ENCODE assay signal across 1 cellular context in the genomic region with DNA sequence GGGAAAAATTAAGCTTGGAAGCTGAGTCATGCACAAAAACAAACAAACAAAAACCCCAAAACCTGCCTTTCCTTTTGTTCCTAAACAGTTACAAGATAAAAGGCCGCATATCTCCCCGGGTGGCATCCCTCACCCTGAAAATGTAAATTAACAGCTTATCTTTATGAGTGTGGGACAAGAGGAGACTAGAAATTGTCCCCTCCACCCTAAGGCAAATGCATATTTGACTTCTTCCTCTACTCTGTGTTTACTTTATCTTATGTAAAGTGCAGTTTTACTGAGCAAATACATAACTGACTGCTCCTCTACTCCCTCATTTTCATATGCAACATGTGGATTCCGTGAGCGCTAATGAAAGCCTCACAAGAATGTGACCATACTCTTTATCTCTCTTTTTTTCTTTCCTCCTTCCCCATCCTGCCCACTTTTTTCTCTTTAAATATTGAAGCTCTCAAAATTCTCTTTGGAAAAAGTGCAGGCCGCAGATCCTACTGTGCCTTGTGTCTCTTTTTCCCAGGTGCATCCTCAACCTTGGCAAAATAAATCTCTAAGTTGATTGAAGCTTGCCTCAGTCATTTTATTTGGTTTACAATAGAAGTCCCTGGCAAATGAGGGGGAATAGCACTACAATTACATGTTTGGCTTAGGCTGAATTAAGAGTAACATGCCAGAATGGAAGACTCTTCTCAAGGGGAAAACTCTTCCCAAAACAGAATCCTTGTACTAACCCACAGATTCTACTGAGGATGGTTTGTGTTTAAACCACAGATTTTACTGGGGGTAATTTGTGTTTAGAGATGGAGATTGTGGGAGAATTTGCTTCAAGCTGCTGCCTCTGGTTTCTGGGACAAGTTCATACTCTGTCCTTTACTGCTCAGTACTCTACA.
A peak's percentile ranks its signal among the peaks of the same experiment; 100 is the strongest.
TF ChIP-seq lines count a peak whose summit lies in the region.

No MANE protein-coding gene starts in this region.

TF ChIP-seq in HepG2, 621 proteins besides CTCF, POLR2A, EP300 and RAD21 (continued from another document and continues in another):
- TF ChIP-seq, protein P1, sequence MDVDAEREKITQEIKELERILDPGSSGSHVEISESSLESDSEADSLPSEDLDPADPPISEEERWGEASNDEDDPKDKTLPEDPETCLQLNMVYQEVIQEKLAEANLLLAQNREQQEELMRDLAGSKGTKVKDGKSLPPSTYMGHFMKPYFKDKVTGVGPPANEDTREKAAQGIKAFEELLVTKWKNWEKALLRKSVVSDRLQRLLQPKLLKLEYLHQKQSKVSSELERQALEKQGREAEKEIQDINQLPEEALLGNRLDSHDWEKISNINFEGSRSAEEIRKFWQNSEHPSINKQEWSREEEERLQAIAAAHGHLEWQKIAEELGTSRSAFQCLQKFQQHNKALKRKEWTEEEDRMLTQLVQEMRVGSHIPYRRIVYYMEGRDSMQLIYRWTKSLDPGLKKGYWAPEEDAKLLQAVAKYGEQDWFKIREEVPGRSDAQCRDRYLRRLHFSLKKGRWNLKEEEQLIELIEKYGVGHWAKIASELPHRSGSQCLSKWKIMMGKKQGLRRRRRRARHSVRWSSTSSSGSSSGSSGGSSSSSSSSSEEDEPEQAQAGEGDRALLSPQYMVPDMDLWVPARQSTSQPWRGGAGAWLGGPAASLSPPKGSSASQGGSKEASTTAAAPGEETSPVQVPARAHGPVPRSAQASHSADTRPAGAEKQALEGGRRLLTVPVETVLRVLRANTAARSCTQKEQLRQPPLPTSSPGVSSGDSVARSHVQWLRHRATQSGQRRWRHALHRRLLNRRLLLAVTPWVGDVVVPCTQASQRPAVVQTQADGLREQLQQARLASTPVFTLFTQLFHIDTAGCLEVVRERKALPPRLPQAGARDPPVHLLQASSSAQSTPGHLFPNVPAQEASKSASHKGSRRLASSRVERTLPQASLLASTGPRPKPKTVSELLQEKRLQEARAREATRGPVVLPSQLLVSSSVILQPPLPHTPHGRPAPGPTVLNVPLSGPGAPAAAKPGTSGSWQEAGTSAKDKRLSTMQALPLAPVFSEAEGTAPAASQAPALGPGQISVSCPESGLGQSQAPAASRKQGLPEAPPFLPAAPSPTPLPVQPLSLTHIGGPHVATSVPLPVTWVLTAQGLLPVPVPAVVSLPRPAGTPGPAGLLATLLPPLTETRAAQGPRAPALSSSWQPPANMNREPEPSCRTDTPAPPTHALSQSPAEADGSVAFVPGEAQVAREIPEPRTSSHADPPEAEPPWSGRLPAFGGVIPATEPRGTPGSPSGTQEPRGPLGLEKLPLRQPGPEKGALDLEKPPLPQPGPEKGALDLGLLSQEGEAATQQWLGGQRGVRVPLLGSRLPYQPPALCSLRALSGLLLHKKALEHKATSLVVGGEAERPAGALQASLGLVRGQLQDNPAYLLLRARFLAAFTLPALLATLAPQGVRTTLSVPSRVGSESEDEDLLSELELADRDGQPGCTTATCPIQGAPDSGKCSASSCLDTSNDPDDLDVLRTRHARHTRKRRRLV (CRISPR knock-in tag; IDR thresholded peaks at IDR 0.05): peak; percentile 41; the same call in 1 of the 2 replicates
- TF ChIP-seq, protein P2, sequence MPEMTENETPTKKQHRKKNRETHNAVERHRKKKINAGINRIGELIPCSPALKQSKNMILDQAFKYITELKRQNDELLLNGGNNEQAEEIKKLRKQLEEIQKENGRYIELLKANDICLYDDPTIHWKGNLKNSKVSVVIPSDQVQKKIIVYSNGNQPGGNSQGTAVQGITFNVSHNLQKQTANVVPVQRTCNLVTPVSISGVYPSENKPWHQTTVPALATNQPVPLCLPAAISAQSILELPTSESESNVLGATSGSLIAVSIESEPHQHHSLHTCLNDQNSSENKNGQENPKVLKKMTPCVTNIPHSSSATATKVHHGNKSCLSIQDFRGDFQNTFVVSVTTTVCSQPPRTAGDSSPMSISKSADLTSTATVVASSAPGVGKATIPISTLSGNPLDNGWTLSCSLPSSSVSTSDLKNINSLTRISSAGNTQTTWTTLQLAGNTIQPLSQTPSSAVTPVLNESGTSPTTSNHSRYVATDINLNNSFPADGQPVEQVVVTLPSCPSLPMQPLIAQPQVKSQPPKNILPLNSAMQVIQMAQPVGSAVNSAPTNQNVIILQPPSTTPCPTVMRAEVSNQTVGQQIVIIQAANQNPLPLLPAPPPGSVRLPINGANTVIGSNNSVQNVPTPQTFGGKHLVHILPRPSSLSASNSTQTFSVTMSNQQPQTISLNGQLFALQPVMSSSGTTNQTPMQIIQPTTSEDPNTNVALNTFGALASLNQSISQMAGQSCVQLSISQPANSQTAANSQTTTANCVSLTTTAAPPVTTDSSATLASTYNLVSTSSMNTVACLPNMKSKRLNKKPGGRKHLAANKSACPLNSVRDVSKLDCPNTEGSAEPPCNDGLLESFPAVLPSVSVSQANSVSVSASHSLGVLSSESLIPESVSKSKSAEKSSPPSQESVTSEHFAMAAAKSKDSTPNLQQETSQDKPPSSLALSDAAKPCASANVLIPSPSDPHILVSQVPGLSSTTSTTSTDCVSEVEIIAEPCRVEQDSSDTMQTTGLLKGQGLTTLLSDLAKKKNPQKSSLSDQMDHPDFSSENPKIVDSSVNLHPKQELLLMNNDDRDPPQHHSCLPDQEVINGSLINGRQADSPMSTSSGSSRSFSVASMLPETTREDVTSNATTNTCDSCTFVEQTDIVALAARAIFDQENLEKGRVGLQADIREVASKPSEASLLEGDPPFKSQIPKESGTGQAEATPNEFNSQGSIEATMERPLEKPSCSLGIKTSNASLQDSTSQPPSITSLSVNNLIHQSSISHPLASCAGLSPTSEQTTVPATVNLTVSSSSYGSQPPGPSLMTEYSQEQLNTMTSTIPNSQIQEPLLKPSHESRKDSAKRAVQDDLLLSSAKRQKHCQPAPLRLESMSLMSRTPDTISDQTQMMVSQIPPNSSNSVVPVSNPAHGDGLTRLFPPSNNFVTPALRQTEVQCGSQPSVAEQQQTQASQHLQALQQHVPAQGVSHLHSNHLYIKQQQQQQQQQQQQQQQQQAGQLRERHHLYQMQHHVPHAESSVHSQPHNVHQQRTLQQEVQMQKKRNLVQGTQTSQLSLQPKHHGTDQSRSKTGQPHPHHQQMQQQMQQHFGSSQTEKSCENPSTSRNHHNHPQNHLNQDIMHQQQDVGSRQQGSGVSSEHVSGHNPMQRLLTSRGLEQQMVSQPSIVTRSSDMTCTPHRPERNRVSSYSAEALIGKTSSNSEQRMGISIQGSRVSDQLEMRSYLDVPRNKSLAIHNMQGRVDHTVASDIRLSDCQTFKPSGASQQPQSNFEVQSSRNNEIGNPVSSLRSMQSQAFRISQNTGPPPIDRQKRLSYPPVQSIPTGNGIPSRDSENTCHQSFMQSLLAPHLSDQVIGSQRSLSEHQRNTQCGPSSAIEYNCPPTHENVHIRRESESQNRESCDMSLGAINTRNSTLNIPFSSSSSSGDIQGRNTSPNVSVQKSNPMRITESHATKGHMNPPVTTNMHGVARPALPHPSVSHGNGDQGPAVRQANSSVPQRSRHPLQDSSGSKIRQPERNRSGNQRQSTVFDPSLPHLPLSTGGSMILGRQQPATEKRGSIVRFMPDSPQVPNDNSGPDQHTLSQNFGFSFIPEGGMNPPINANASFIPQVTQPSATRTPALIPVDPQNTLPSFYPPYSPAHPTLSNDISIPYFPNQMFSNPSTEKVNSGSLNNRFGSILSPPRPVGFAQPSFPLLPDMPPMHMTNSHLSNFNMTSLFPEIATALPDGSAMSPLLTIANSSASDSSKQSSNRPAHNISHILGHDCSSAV (CRISPR knock-in tag; IDR thresholded peaks at IDR 0.05; ENCODE audit: borderline replicate concordance): no peak
- TF ChIP-seq TCF7 (IDR thresholded peaks at IDR 0.05; ENCODE audit: low read depth) (peak; percentile 91), BHLHE40 (IDR thresholded peaks at IDR 0.05; ENCODE audit: low read length) (no peak), HOXA3 (CRISPR knock-in tag; IDR thresholded peaks at IDR 0.05) (no peak), HMG20B (CRISPR knock-in tag; conservative IDR thresholded peaks at IDR 0.05) (peak; percentile 64; the same call in 1 of the 2 replicates), MIER3 (CRISPR knock-in tag; IDR thresholded peaks at IDR 0.05; ENCODE audit: borderline replicate concordance) (peak; percentile 22; the same call in 1 of the 2 replicates), RBM22 (optimal IDR thresholded peaks at IDR 0.05; ENCODE audit: low read length) (no peak), ZFX (CRISPR knock-in tag; IDR thresholded peaks at IDR 0.05; ENCODE audit: low read depth) (peak; percentile 39; the same call in 1 of the 2 replicates), ZNF264 (CRISPR knock-in tag; IDR thresholded peaks at IDR 0.05) (peak; percentile 77), ZBTB8A (CRISPR knock-in tag; IDR thresholded peaks at IDR 0.05; ENCODE audit: borderline replicate concordance, low read depth) (no peak), ELF3 (CRISPR knock-in tag; IDR thresholded peaks at IDR 0.05) (peak; percentile 92), PHF5A (CRISPR knock-in tag; IDR thresholded peaks at IDR 0.05; ENCODE audit: low read depth, unreplicated experiment) (peak; percentile 56)
- TF ChIP-seq, protein P3, sequence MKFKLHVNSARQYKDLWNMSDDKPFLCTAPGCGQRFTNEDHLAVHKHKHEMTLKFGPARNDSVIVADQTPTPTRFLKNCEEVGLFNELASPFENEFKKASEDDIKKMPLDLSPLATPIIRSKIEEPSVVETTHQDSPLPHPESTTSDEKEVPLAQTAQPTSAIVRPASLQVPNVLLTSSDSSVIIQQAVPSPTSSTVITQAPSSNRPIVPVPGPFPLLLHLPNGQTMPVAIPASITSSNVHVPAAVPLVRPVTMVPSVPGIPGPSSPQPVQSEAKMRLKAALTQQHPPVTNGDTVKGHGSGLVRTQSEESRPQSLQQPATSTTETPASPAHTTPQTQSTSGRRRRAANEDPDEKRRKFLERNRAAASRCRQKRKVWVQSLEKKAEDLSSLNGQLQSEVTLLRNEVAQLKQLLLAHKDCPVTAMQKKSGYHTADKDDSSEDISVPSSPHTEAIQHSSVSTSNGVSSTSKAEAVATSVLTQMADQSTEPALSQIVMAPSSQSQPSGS (CRISPR knock-in tag; IDR thresholded peaks at IDR 0.05): peak; percentile 34; the same call in 1 of the 2 replicates
- TF ChIP-seq, protein P4, sequence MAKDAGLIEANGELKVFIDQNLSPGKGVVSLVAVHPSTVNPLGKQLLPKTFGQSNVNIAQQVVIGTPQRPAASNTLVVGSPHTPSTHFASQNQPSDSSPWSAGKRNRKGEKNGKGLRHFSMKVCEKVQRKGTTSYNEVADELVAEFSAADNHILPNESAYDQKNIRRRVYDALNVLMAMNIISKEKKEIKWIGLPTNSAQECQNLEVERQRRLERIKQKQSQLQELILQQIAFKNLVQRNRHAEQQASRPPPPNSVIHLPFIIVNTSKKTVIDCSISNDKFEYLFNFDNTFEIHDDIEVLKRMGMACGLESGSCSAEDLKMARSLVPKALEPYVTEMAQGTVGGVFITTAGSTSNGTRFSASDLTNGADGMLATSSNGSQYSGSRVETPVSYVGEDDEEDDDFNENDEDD (CRISPR knock-in tag; IDR thresholded peaks at IDR 0.05; ENCODE audit: borderline replicate concordance): 0 out of 2 replicates have a peak, but pooled peaks have one; percentile 16
- TF ChIP-seq, protein P5, sequence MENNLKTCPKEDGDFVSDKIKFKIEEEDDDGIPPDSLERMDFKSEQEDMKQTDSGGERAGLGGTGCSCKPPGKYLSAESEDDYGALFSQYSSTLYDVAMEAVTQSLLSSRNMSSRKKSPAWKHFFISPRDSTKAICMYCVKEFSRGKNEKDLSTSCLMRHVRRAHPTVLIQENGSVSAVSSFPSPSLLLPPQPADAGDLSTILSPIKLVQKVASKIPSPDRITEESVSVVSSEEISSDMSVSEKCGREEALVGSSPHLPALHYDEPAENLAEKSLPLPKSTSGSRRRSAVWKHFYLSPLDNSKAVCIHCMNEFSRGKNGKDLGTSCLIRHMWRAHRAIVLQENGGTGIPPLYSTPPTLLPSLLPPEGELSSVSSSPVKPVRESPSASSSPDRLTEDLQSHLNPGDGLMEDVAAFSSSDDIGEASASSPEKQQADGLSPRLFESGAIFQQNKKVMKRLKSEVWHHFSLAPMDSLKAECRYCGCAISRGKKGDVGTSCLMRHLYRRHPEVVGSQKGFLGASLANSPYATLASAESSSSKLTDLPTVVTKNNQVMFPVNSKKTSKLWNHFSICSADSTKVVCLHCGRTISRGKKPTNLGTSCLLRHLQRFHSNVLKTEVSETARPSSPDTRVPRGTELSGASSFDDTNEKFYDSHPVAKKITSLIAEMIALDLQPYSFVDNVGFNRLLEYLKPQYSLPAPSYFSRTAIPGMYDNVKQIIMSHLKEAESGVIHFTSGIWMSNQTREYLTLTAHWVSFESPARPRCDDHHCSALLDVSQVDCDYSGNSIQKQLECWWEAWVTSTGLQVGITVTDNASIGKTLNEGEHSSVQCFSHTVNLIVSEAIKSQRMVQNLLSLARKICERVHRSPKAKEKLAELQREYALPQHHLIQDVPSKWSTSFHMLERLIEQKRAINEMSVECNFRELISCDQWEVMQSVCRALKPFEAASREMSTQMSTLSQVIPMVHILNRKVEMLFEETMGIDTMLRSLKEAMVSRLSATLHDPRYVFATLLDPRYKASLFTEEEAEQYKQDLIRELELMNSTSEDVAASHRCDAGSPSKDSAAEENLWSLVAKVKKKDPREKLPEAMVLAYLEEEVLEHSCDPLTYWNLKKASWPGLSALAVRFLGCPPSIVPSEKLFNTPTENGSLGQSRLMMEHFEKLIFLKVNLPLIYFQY (CRISPR knock-in tag; IDR thresholded peaks at IDR 0.05; ENCODE audit: borderline replicate concordance): no peak
- TF ChIP-seq, protein P6, sequence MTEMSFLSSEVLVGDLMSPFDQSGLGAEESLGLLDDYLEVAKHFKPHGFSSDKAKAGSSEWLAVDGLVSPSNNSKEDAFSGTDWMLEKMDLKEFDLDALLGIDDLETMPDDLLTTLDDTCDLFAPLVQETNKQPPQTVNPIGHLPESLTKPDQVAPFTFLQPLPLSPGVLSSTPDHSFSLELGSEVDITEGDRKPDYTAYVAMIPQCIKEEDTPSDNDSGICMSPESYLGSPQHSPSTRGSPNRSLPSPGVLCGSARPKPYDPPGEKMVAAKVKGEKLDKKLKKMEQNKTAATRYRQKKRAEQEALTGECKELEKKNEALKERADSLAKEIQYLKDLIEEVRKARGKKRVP (CRISPR knock-in tag; IDR thresholded peaks at IDR 0.05): peak in 1 of 2 experiments; percentile 16; a peak in 1 of 4 replicates
